Comparison of ENCODE assay signal across 11 cellular contexts in genomic region chr4:145552181-145552822, GRCh38.
DNase-seq lines count a peak whose midpoint lies in the region; ATAC-seq and TF ChIP-seq lines count a peak whose summit lies in the region.
"Had no signal": no experiment of that assay in that cellular context is flagged by ENCODE, and none has a peak within 500 bp of the region (broad histone marks: within the 10 kb centered on the region; RNA-seq: fewer than 3 reads in every experiment).

No MANE protein-coding gene starts in this region.

- peaks cover 37% of the 10 kb centered on the region for H3K36me3 Mint-ChIP-seq in neural progenitor cell

- intact Hi-C loops in sciatic nerve (cut with DNase I): no loop called here

- H3K27ac Mint-ChIP-seq in neural progenitor cell: no peak overlapping the region

- peaks cover 3% of the 10 kb centered on the region for H3K27me3 Mint-ChIP-seq in neural progenitor cell (ENCODE audit: insufficient read depth, low read depth)

- H2AFZ ChIP-seq in KMS-11 (ENCODE audit: low read depth) (peak overlapping the region; percentile 2; the same call in 1 of the 2 replicates), neural progenitor cell (replicated peaks) (no peak overlapping the region)

- no peaks in the 10 kb centered on the region for H4K20me1 ChIP-seq in KMS-11 (ENCODE audit: insufficient read depth)
- H4K20me1 ChIP-seq in neural progenitor cell (ENCODE audit: low read depth): no peaks in the 10 kb centered on the region

- H3K27me3 ChIP-seq in KMS-11 (ENCODE audit: insufficient read depth, low read depth) (no peaks in the 10 kb centered on the region), neural progenitor cell (no peaks in the 10 kb centered on the region)

- H3K27ac ChIP-seq in KMS-11 (peak overlapping the region; percentile 64), neural progenitor cell (no peak overlapping the region)
- H3K27ac ChIP-seq: lower lobe of right lung had no signal

- H3K9me3 ChIP-seq in neural progenitor cell (ENCODE audit: low read depth): no peaks in the 10 kb centered on the region
- H3K9me3 ChIP-seq: lower lobe of right lung had no signal

- peak overlapping the region; percentile 55 for H3K4me2 ChIP-seq in KMS-11
- no peak overlapping the region for H3K4me2 ChIP-seq in neural progenitor cell

- no peaks in the 10 kb centered on the region for H3K79me2 ChIP-seq in KMS-11 (ENCODE audit: insufficient read depth, low read depth)
- H3K79me2 ChIP-seq in neural progenitor cell (ENCODE audit: low read depth): no peaks in the 10 kb centered on the region

- H3K4me1 ChIP-seq in KMS-11 (ENCODE audit: low read depth, poor library complexity, severe bottlenecking): peaks cover 45% of the 10 kb centered on the region
- no peaks in the 10 kb centered on the region for H3K4me1 ChIP-seq in neural progenitor cell
- H3K4me1 ChIP-seq: lower lobe of right lung had no signal

- no peaks in the 10 kb centered on the region for H3F3A ChIP-seq in neural progenitor cell (ENCODE audit: low read depth)

- H3K4me3 Mint-ChIP-seq in neural progenitor cell: no peak overlapping the region
- H3K4me3 Mint-ChIP-seq: activated T-cell treated with anti-CD3 and anti-CD28 coated beads, Interleukin-2, amount 50 U/mL, for 4 hours had no signal

- TF ChIP-seq CTCF in GM12865 (IDR thresholded peaks at IDR 0.05; ENCODE audit: insufficient read depth, low read depth, low read length, missing control alignments): no peak
- TF ChIP-seq CTCF in KMS-11 (conservative IDR thresholded peaks at IDR 0.05; ENCODE audit: low read depth, low read length): no peak
- TF ChIP-seq CTCF in neural progenitor cell (IDR thresholded peaks at IDR 0.05): no peak

- peak overlapping the region; percentile 15; the same call in 1 of the 2 replicates for H3K9ac ChIP-seq in KMS-11
- no peak overlapping the region for H3K9ac ChIP-seq in neural progenitor cell

- H3K4me1 Mint-ChIP-seq in neural progenitor cell: no peaks in the 10 kb centered on the region

- DNase-seq in GM12865 (ENCODE audit: low read depth) (peak; percentile 37), middle frontal gyrus (ENCODE audit: extremely low spot score, low spot score) (no peak), occipital lobe (lab: John Stamatoyannopoulos, UW) (no peak), neural progenitor cell (ENCODE audit: low spot score) (no peak), sciatic nerve (ENCODE audit: low spot score) (no peak)
- DNase-seq: activated T-cell treated with anti-CD3 and anti-CD28 coated beads, Interleukin-2, amount 50 U/mL, for 4 hours; lower lobe of right lung; NK-92 treated with Interleukin-12 subunit alpha and Interleukin-12 subunit beta, amount 100 ng/mL, for 24 hours had no signal

- H3K9me3 Mint-ChIP-seq in neural progenitor cell: no peaks in the 10 kb centered on the region
- H3K9me3 Mint-ChIP-seq: activated T-cell treated with anti-CD3 and anti-CD28 coated beads, Interleukin-2, amount 50 U/mL, for 4 hours had no signal

- no peak overlapping the region for H3K4me3 ChIP-seq in GM12865 (ENCODE audit: low read depth, low read length)
- H3K4me3 ChIP-seq in KMS-11 (IDR thresholded peaks at IDR 0.05; ENCODE audit: insufficient read depth, low read depth, low read length): no peak overlapping the region
- H3K4me3 ChIP-seq in neural progenitor cell: no peak overlapping the region
- H3K4me3 ChIP-seq: lower lobe of right lung had no signal

- no peaks in the 10 kb centered on the region for H3K36me3 ChIP-seq in KMS-11 (ENCODE audit: insufficient read depth)
- H3K36me3 ChIP-seq in neural progenitor cell: no peaks in the 10 kb centered on the region

- peak; percentile 89 for ATAC-seq in GM19395 (IDR thresholded peaks at IDR 0.05; ENCODE audit: unreplicated experiment)
- peak; percentile 63 for ATAC-seq in HG02870 (IDR thresholded peaks at IDR 0.05; ENCODE audit: unreplicated experiment)
- no peak for ATAC-seq in sciatic nerve
- ATAC-seq: activated T-cell treated with anti-CD3 and anti-CD28 coated beads, Interleukin-2, amount 50 U/mL, for 4 hours; lower lobe of right lung had no signal
